Comparison of ENCODE assay signal across 8 cellular contexts in genomic region chr15:75844629-75845390, GRCh38. TPM values are rescaled to one million over a fixed set of nuclear protein-coding genes. Genes with fewer than 3 reads are reported as not detected.
DNase-seq lines count a peak whose midpoint lies in the region; ATAC-seq and TF ChIP-seq lines count a peak whose summit lies in the region.

No MANE protein-coding gene starts in this region.

- H3K79me2 ChIP-seq in OCI-LY3 (ENCODE audit: low read length) = peaks cover 61% of the 10 kb centered on the region
- H3K79me2 ChIP-seq in neural cell (replicated peaks; ENCODE audit: insufficient read depth, low read length) = peaks cover 52% of the 10 kb centered on the region

- ATAC-seq in CD8-positive, alpha-beta T cell = no peak
- ATAC-seq in HG03097 (IDR thresholded peaks at IDR 0.05; ENCODE audit: low FRiP score, unreplicated experiment) = no peak

- H3K27me3 Mint-ChIP-seq in CD8-positive, alpha-beta T cell (ENCODE audit: low read depth) = no peaks in the 10 kb centered on the region

- peak overlapping the region; percentile 73 for H3K4me3 ChIP-seq in CD8-positive, alpha-beta T cell (ENCODE audit: low read depth, low read length)
- peak overlapping the region; percentile 92 for H3K4me3 ChIP-seq in OCI-LY3 (ENCODE audit: low read length)
- peak overlapping the region; percentile 70 to 98 (median 90) for H3K4me3 ChIP-seq in dorsolateral prefrontal cortex
- H3K4me3 ChIP-seq in neural cell (ENCODE audit: low read length) = peak overlapping the region; percentile 93

- peaks cover 7% of the 10 kb centered on the region for H3K36me3 Mint-ChIP-seq in CD8-positive, alpha-beta T cell

- peak in 1 of 7 experiments; percentile 31 for DNase-seq in CD8-positive, alpha-beta T cell
- DNase-seq in dorsolateral prefrontal cortex (no peak), KBM-7 (no peak), 8988T (no peak), NCI-H2171 treated with DMSO at 0.1 percent for 48 hours (lab: John Stamatoyannopoulos, UW) (no peak)

- peaks cover 26% of the 10 kb centered on the region for H3K4me1 ChIP-seq in CD8-positive, alpha-beta T cell (ENCODE audit: insufficient read depth, low read length)
- peaks cover 31% of the 10 kb centered on the region for H3K4me1 ChIP-seq in OCI-LY3 (ENCODE audit: low read length)

- CTCF ChIA-PET in CD8-positive, alpha-beta T cell (lab: Charles Lee) = interaction anchor here (0.7 kb wide), 1 partner anchor 634 kb away, joined by 3 read pairs; no protein-coding TSS in a partner anchor

- H3F3A ChIP-seq in neural cell (ENCODE audit: insufficient read depth, low read length, poor library complexity, severe bottlenecking) = peaks cover 12% of the 10 kb centered on the region

- POLR2A ChIA-PET in CD8-positive, alpha-beta T cell (lab: Charles Lee) = interaction anchor here (0.7 to 2.1 kb wide), 4 partner anchors 11 to 1306 kb away, joined by 3 to 10 read pairs (median 6); partner anchors contain the start of gene FBXO22

- H3K4me2 ChIP-seq in OCI-LY3 (ENCODE audit: low read length) (peak overlapping the region; percentile 93), neural cell (ENCODE audit: low read length) (peak overlapping the region; percentile 57)

- H3K9me3 Mint-ChIP-seq in CD8-positive, alpha-beta T cell = no peaks in the 10 kb centered on the region

- TF ChIP-seq CTCF in CD8-positive, alpha-beta T cell (IDR thresholded peaks at IDR 0.05) = no peak
- TF ChIP-seq CTCF in OCI-LY3 (IDR thresholded peaks at IDR 0.05; ENCODE audit: low read depth, low read length) (no peak), dorsolateral prefrontal cortex (IDR thresholded peaks at IDR 0.05 in 54 of 56, conservative IDR thresholded peaks at IDR 0.05 in 2 of 56; ENCODE audit: low read depth in 1 of 56, partially characterized antibody in 56 of 56) (no peak), neural cell (IDR thresholded peaks at IDR 0.05; ENCODE audit: poor library complexity, severe bottlenecking) (no peak)

- intact Hi-C loops in CD8-positive, alpha-beta T cell (cut with DNase I, micrococcal nuclease) = loop anchor here (5.0 to 10.0 kb wide), 6 partner anchors 37 to 1577 kb away; partner anchors contain the start of genes FBXO22 (in 1 of the 2), HMG20A (in 1 of the 2), PEAK1 (in 1 of the 2) and RPP25 (in 1 of the 2)
- intact Hi-C loops in dorsolateral prefrontal cortex (cut with DNase I) = loop anchor here in 1 of 2 donors (5.0 kb wide), 1 partner anchor 57 kb away; the partner anchor contains the start of gene FBXO22

- H3K9ac ChIP-seq in OCI-LY3 (ENCODE audit: low read length) (peak overlapping the region; percentile 82), neural cell (ENCODE audit: low read length) (peak overlapping the region; percentile 88)

- peak overlapping the region; percentile 93 for H3K27ac Mint-ChIP-seq in CD8-positive, alpha-beta T cell

- peak overlapping the region; percentile 87 for H3K4me3 Mint-ChIP-seq in CD8-positive, alpha-beta T cell

- no peaks in the 10 kb centered on the region for H3K36me3 ChIP-seq in CD8-positive, alpha-beta T cell (ENCODE audit: insufficient read depth, low read length)
- H3K36me3 ChIP-seq in OCI-LY3 (replicated peaks; ENCODE audit: low read depth, low read length) = peaks cover 16% of the 10 kb centered on the region
- no peaks in the 10 kb centered on the region for H3K36me3 ChIP-seq in neural cell (ENCODE audit: insufficient read depth, low read length)

- no peak for TF ChIP-seq EP300 in neural cell (conservative IDR thresholded peaks at IDR 0.05; ENCODE audit: poor library complexity, severe bottlenecking)

- no peak for TF ChIP-seq RAD21 in neural cell (conservative IDR thresholded peaks at IDR 0.05)

- no peaks in the 10 kb centered on the region for H3K27me3 ChIP-seq in CD8-positive, alpha-beta T cell (ENCODE audit: insufficient read depth, low read length)
- H3K27me3 ChIP-seq in OCI-LY3 (ENCODE audit: low read depth, low read length) = peaks cover 12% of the 10 kb centered on the region
- H3K27me3 ChIP-seq in dorsolateral prefrontal cortex = no peaks in the 10 kb centered on the region
- H3K27me3 ChIP-seq in neural cell (ENCODE audit: insufficient read depth, low read depth, low read length) = no peaks in the 10 kb centered on the region

- H3K9me3 ChIP-seq in CD8-positive, alpha-beta T cell (ENCODE audit: low read length) = no peaks in the 10 kb centered on the region
- H3K9me3 ChIP-seq in OCI-LY3 (ENCODE audit: insufficient read depth, low read length) (no peaks in the 10 kb centered on the region), neural cell (ENCODE audit: low read length) (no peaks in the 10 kb centered on the region)

- peak overlapping the region; percentile 58 for H3K27ac ChIP-seq in CD8-positive, alpha-beta T cell (ENCODE audit: low read depth, low read length)
- H3K27ac ChIP-seq in OCI-LY3 (ENCODE audit: low read length) (no peak overlapping the region), dorsolateral prefrontal cortex (peak overlapping the region in 5 of 59 donors; percentile 69 to 89 (median 84)), neural cell (ENCODE audit: low read length) (no peak overlapping the region)

- H2AFZ ChIP-seq in OCI-LY3 (ENCODE audit: low read depth, low read length) = no peak overlapping the region
- no peak overlapping the region for H2AFZ ChIP-seq in neural cell (ENCODE audit: low read depth, low read length)

- H3K9me2 ChIP-seq in neural cell (ENCODE audit: insufficient read depth, low read length) = no peaks in the 10 kb centered on the region

- H4K20me1 ChIP-seq in OCI-LY3 (ENCODE audit: insufficient read depth, low read length) (peaks cover 42% of the 10 kb centered on the region), neural cell (ENCODE audit: insufficient read depth) (peaks cover 10% of the 10 kb centered on the region)

- in situ Hi-C loops in KBM-7 (cut with MboI; ENCODE audit: low pct_unique_long_range_greater_than_20kb, low sequenced_read_pairs) = no loop called here

- peaks cover 61% of the 10 kb centered on the region for H3K4me1 Mint-ChIP-seq in CD8-positive, alpha-beta T cell (ENCODE audit: low read depth)

TF ChIP-seq in neural cell, 6 proteins besides CTCF, POLR2A, EP300 and RAD21:
- TF ChIP-seq EZH2 (IDR thresholded peaks at IDR 0.05; ENCODE audit: borderline replicate concordance, insufficient read depth, low read length, poor library complexity, severe bottlenecking) (no peak), MXI1 (conservative IDR thresholded peaks at IDR 0.05; ENCODE audit: poor library complexity, severe bottlenecking) (no peak), REST (IDR thresholded peaks at IDR 0.05; ENCODE audit: borderline replicate concordance) (no peak), POLR2AphosphoS5 (IDR thresholded peaks at IDR 0.05) (no peak), SMC3 (conservative IDR thresholded peaks at IDR 0.05; ENCODE audit: poor library complexity) (no peak), TAF1 (IDR thresholded peaks at IDR 0.05; ENCODE audit: low read depth) (no peak)
TF ChIP-seq in neural cell: peak in this region for 0.

RNA-seq across cellular contexts. Expression of gene UBE2Q2, which starts 1.6 kb away (rescaled TPM):
- 10 to 100 TPM; 28.5 to 30.4 TPM for total RNA-seq in CD8-positive, alpha-beta T cell
- 10 to 100 TPM; 18.3 to 37.6 (median 26.2) TPM for total RNA-seq in dorsolateral prefrontal cortex
- polyA plus RNA-seq in neural cell = 69.0 and 83.8 TPM in 2 replicates
- polyA minus RNA-seq in neural cell = 70.2 and 72.8 TPM in 2 replicates

RNA-seq across cellular contexts. Expression of gene FBXO22, which starts 58.9 kb away (rescaled TPM):
- total RNA-seq in CD8-positive, alpha-beta T cell = 1 to 10 TPM; 6.1 to 6.4 TPM
- total RNA-seq in dorsolateral prefrontal cortex = 10 to 100 TPM; 18.2 to 31.2 (median 23.7) TPM
- polyA plus RNA-seq in neural cell = 44.2 and 52.3 TPM in 2 replicates
- 45.3 and 52.7 TPM in 2 replicates for polyA minus RNA-seq in neural cell
